Comparison of ENCODE assay signal across 15 cellular contexts in the genomic region with DNA sequence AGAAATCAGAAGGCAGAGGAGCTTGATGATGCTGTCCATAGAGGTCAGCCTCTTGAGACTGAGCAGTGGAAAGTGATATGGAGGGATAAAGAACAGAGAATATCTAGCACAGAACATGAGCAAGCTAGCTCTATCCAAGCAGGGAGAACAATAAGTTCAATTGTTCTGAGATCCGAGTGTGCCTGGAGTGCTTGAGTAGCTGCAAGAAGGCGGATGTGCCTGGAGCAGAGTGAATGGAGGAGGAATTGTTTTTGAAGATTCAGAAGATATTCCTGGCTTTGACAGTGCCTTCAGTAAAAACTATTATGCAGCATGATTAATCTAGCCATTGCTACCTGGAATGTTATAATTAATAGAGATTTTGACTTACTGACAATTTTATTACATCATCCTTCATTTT.
A peak's percentile ranks its signal among the peaks of the same experiment; 100 is the strongest.
DNase-seq lines count a peak whose midpoint lies in the region; ATAC-seq and TF ChIP-seq lines count a peak whose summit lies in the region.
"Had no signal": no experiment of that assay in that cellular context is flagged by ENCODE, and none has a peak within 500 bp of the region (broad histone marks: within the 10 kb centered on the region; RNA-seq: fewer than 3 reads in every experiment).

No MANE protein-coding gene starts in this region.

- no peaks in the 10 kb centered on the region for H3K9me3 ChIP-seq in Peyer's patch
- H3K9me3 ChIP-seq in upper lobe of right lung: no peaks in the 10 kb centered on the region

- H3K27me3 ChIP-seq in Peyer's patch: no peaks in the 10 kb centered on the region
- no peaks in the 10 kb centered on the region for H3K27me3 ChIP-seq in upper lobe of right lung

- intact Hi-C loops in head of caudate nucleus (cut with DNase I) (no loop called here), upper lobe of right lung (cut with DNase I) (no loop called here)

- ATAC-seq in GM19351 (IDR thresholded peaks at IDR 0.05; ENCODE audit: unreplicated experiment) (no peak), GM18502 (IDR thresholded peaks at IDR 0.05; ENCODE audit: poor library complexity, unreplicated experiment) (no peak), upper lobe of right lung (no peak)
- ATAC-seq: GM12878 had no signal

- no peak overlapping the region for H3K4me3 ChIP-seq in Peyer's patch
- no peak overlapping the region for H3K4me3 ChIP-seq in upper lobe of right lung
- H3K4me3 ChIP-seq: GM12878 had no signal

- no peak for TF ChIP-seq CTCF in Peyer's patch (IDR thresholded peaks at IDR 0.05)
- no peak for TF ChIP-seq CTCF in upper lobe of right lung (IDR thresholded peaks at IDR 0.05)

- TF ChIP-seq POLR2A in Peyer's patch (IDR thresholded peaks at IDR 0.05): no peak

- H3K36me3 ChIP-seq in Peyer's patch (no peaks in the 10 kb centered on the region), upper lobe of right lung (no peaks in the 10 kb centered on the region)

- DNase-seq in COLO829 (ENCODE audit: low spot score) (peak; percentile 63), RPMI7951 (ENCODE audit: low read depth) (peak; percentile 1), head of caudate nucleus (peak in 38 of 42 donors; percentile 3 to 88 (median 56)), pons (ENCODE audit: low spot score) (peak; percentile 56), Peyer's patch (no peak), upper lobe of right lung (no peak)
- DNase-seq: ACHN; C1 segment of cervical spinal cord; CD4-positive, alpha-beta T cell; DMS79; HCEC 1CT; HFFc6 had no signal

- no peaks in the 10 kb centered on the region for H3K4me1 ChIP-seq in Peyer's patch
- no peaks in the 10 kb centered on the region for H3K4me1 ChIP-seq in upper lobe of right lung

- H3K27ac ChIP-seq in Peyer's patch: no peak overlapping the region
- H3K27ac ChIP-seq in upper lobe of right lung: no peak overlapping the region

Comparison
In these comparisons a context has a peak if more than half of its experiments do, and no peak if none do; other contexts are left out.
1. DNase-seq: peak in COLO829 (single experiment), RPMI7951 (single experiment), head of caudate nucleus (38 of 42) and pons (single experiment); none in Peyer's patch (0 of 3) and upper lobe of right lung (single experiment).